10 cellular contexts compared by ENCODE assay signal in the genomic region with DNA sequence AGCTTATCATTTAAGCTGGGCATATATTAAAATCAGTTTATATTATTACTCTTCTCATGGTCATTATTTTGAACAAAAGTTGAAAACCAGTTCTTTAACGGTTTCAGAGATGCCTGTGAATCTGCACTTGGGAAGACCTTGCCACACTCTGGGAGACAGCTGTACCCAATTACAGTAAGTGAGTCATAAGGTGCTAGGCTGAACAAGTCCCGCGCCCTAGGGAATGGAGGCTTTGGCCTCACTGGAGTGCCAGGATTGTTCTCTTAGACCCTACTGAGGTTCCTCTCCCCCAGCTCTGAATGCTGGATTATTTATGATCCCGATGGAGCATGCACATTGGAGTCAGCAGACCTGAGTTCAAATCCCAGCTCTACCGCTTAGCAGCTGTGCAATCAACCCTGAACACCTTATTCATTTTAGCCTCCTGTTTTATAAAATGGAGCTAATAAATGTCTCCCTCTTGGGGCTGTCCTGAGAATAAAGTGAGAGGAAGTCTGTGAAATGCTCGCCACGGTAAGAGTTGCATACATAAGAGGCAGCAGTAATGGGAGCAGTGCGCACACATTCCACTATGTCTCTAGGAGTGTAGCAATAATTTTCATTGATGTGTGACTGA.
DNase-seq lines count a peak whose midpoint lies in the region; FAIRE-seq and TF ChIP-seq lines count a peak whose summit lies in the region.
"Had no signal": no experiment of that assay in that cellular context is flagged by ENCODE, and none has a peak within 500 bp of the region (broad histone marks: within the 10 kb centered on the region; RNA-seq: fewer than 3 reads in every experiment).

No MANE protein-coding gene starts in this region.

- H3K4me1 ChIP-seq in ascending aorta: peaks cover 0 to 19% of the 10 kb centered on the region in 2 donors

- no peaks in the 10 kb centered on the region for H3K27me3 ChIP-seq in ascending aorta

- no peak for FAIRE-seq in H54 (lab: Jason Lieb, UNC)

- peak overlapping the region; percentile 39 to 61 for H3K27ac ChIP-seq in ascending aorta
- H3K27ac ChIP-seq: stomach had no signal

- TF ChIP-seq POLR2A in H54 (IDR thresholded peaks at IDR 0.05; ENCODE audit: low read depth, low read length): no peak

- H3K9me3 ChIP-seq in ascending aorta: no peaks in the 10 kb centered on the region
- H3K9me3 ChIP-seq: stomach had no signal

- intact Hi-C loops in ascending aorta (cut with DNase I): loop anchor here (1.0 to 2.0 kb wide), 3 partner anchors 17 to 267 kb away; no protein-coding TSS in a partner anchor

- peak; percentile 26 for DNase-seq in DMS53 treated with DMSO at 0.1 percent for 48 hours (lab: John Stamatoyannopoulos, UW; ENCODE audit: unreplicated experiment)
- DNase-seq in HT-29 (ENCODE audit: low spot score): peak; percentile 29
- no peak for DNase-seq in ascending aorta (ENCODE audit: low spot score in 2 of 2)
- DNase-seq in left kidney (ENCODE audit: low read depth, low spot score): peak; percentile 64
- no peak for DNase-seq in H54 (ENCODE audit: insufficient read length, low spot score)
- no peak for DNase-seq in GOT3 (lab: John Stamatoyannopoulos, UW)
- DNase-seq in OCI-M2 (lab: John Stamatoyannopoulos, UW; ENCODE audit: unreplicated experiment): no peak
- no peak for DNase-seq in HuH-7.5 (ENCODE audit: low spot score)
- DNase-seq: cerebellar nuclear complex, stomach had no signal

- H3K4me3 ChIP-seq in ascending aorta: no peak overlapping the region
- H3K4me3 ChIP-seq: stomach had no signal

- H3K36me3 ChIP-seq in ascending aorta: no peaks in the 10 kb centered on the region
- H3K36me3 ChIP-seq: stomach had no signal

- peak; percentile 30 to 58 (median 48) for TF ChIP-seq CTCF in ascending aorta (IDR thresholded peaks at IDR 0.05)

Comparison
In these comparisons a context has a peak if more than half of its experiments do, and no peak if none do; other contexts are left out.
1. DNase-seq: peak in DMS53 treated with DMSO at 0.1 percent for 48 hours (single experiment), HT-29 (single experiment) and left kidney (single experiment); none in ascending aorta (0 of 2), H54 (single experiment), GOT3 (single experiment), OCI-M2 (single experiment) and HuH-7.5 (single experiment).